Comparison of ENCODE assay signal across 14 cellular contexts in genomic region chr2:232129483-232129882, GRCh38.
DNase-seq lines count a peak whose midpoint lies in the region; ATAC-seq and TF ChIP-seq lines count a peak whose summit lies in the region.
"Had no signal": no experiment of that assay in that cellular context is flagged by ENCODE, and none has a peak within 500 bp of the region (broad histone marks: within the 10 kb centered on the region; RNA-seq: fewer than 3 reads in every experiment).

No MANE protein-coding gene starts in this region.

- H3K9me3 ChIP-seq in right lobe of liver: no peaks in the 10 kb centered on the region

- intact Hi-C loops in Right ventricle myocardium inferior (cut with DNase I) (no loop called here), cardiac septum (cut with DNase I) (no loop called here), right lobe of liver (cut with DNase I) (no loop called here)

- H3K27me3 ChIP-seq in right lobe of liver: no peaks in the 10 kb centered on the region

- ATAC-seq in Right ventricle myocardium inferior (peak; percentile 73), right lobe of liver (peak; percentile 89 to 93 (median 92)), GM19023 (IDR thresholded peaks at IDR 0.05; ENCODE audit: unreplicated experiment) (no peak), GM18520 (IDR thresholded peaks at IDR 0.05; ENCODE audit: unreplicated experiment) (no peak)
- ATAC-seq: CD8-positive, alpha-beta T cell; Panc1 had no signal

- peaks cover 0 to 6% (median 0%) of the 10 kb centered on the region in 4 donors for H3K36me3 ChIP-seq in right lobe of liver

- TF ChIP-seq CTCF in right lobe of liver (IDR thresholded peaks at IDR 0.05): no peak

- no peak for TF ChIP-seq POLR2A in right lobe of liver (IDR thresholded peaks at IDR 0.05)

- 18% methylated on average over 4 of the region's 4 CpGs for WGBS in right lobe of liver (ENCODE audit: insufficient coverage, low coverage, low lambda C conversion rate, missing lambda C conversion rate)

- peak overlapping the region in 2 of 3 donors; percentile 23 to 51 for H3K27ac ChIP-seq in right lobe of liver

- H3K4me3 ChIP-seq in right lobe of liver: no peak overlapping the region

- no peak for DNase-seq in Right ventricle myocardium inferior (ENCODE audit: missing footprints)
- DNase-seq in cardiac septum (ENCODE audit: low spot score): no peak
- peak; percentile 1 for DNase-seq in fibroblast of the conjunctiva (ENCODE audit: low read depth)
- peak in 1 of 3 donors; percentile 49 for DNase-seq in right lobe of liver
- DNase-seq in mesenteric fat pad (ENCODE audit: low spot score): no peak
- no peak for DNase-seq in NCI-H1092 (lab: John Stamatoyannopoulos, UW)
- DNase-seq: CD8-positive, alpha-beta T cell; DMS79 treated with DMSO at 0.1 percent for 48 hours; KBM-7; NCI-H2081 treated with DMSO at 0.1 percent for 48 hours; NCI-H524 had no signal

- H3K4me1 ChIP-seq in right lobe of liver: peaks cover 0 to 17% (median 5%) of the 10 kb centered on the region in 4 donors

Comparison
In these comparisons a context has a peak if more than half of its experiments do, and no peak if none do; other contexts are left out.
1. ATAC-seq: peak in Right ventricle myocardium inferior (single experiment) and right lobe of liver (4 of 4); none in GM19023 (single experiment) and GM18520 (single experiment).